ENCODE assay signal across 7 cellular contexts in genomic region chr3:114812541-114813238, GRCh38.
DNase-seq lines count a peak whose midpoint lies in the region; ATAC-seq and TF ChIP-seq lines count a peak whose summit lies in the region.
"Not testable (repeated sequence)": the region's sequence is repeated elsewhere in the genome, so short reads cannot be mapped to it uniquely, and the experiment has no call there.

No MANE protein-coding gene starts in this region.

- not testable (repeated sequence) for H3K36me3 Mint-ChIP-seq in chondrocyte (ENCODE audit: low read depth)

- TF ChIP-seq POLR2A in right lobe of liver (IDR thresholded peaks at IDR 0.05); spleen (IDR thresholded peaks at IDR 0.05): not testable (repeated sequence)

- H3K36me3 ChIP-seq in right lobe of liver, upper lobe of right lung: not testable (repeated sequence)
- H3K36me3 ChIP-seq in spleen = peaks cover 0 to 14% (median 0%) of the 10 kb centered on the region in 6 donors

- TF ChIP-seq CTCF in chondrocyte (IDR thresholded peaks at IDR 0.05); right lobe of liver (IDR thresholded peaks at IDR 0.05); spleen (IDR thresholded peaks at IDR 0.05 in 8 of 11, conservative IDR thresholded peaks at IDR 0.05 in 3 of 11); upper lobe of right lung (IDR thresholded peaks at IDR 0.05): not testable (repeated sequence)

- not testable (repeated sequence) for H3K27me3 Mint-ChIP-seq in chondrocyte (ENCODE audit: low read depth)

- H3K9me3 Mint-ChIP-seq in chondrocyte (ENCODE audit: low read depth) = peaks cover 12% of the 10 kb centered on the region

- not testable (repeated sequence) for H3K4me1 Mint-ChIP-seq in chondrocyte (ENCODE audit: low read depth)

- H3K4me3 ChIP-seq in right cardiac atrium (ENCODE audit: low read length); right lobe of liver; spleen; upper lobe of right lung: not testable (repeated sequence)

- H3K9me3 ChIP-seq in right cardiac atrium (ENCODE audit: control insufficient read depth, low read length); right lobe of liver; spleen; upper lobe of right lung: not testable (repeated sequence)

- intact Hi-C loops in right cardiac atrium (cut with DNase I); right lobe of liver (cut with DNase I); spleen (cut with DNase I; ENCODE audit: low total_unique reads); upper lobe of right lung (cut with DNase I): not testable (repeated sequence)

- H3K4me3 Mint-ChIP-seq in chondrocyte (ENCODE audit: unreplicated experiment) = not testable (repeated sequence)

- H3K27ac Mint-ChIP-seq in chondrocyte (ENCODE audit: unreplicated experiment) = not testable (repeated sequence)

- DNase-seq in ELF-1 (ENCODE audit: low read depth, low spot score) (peak; percentile 5), chondrocyte (ENCODE audit: low spot score) (peak; percentile 82), right cardiac atrium (peak; percentile 10 to 38 (median 26)), right lobe of liver (peak in 2 of 3 donors; percentile 16 to 42), spleen (peak; percentile 72), upper lobe of right lung (peak; percentile 55)
- DNase-seq in activated CD8-positive, alpha-beta memory T cell treated with anti-CD3 and anti-CD28 coated beads, Interleukin-2, amount 50 U/mL, for 4 hours = peak; percentile 13

- not testable (repeated sequence) for H3K27me3 ChIP-seq in right cardiac atrium (ENCODE audit: control insufficient read depth, insufficient read depth); right lobe of liver; spleen (replicated peaks in 1 of 7); upper lobe of right lung

- 92% methylated on average over 49 of the region's 49 CpGs for WGBS in right cardiac atrium
- 96% methylated on average over 13 of the region's 49 CpGs for WGBS in right lobe of liver (ENCODE audit: insufficient coverage, low coverage, low lambda C conversion rate, missing lambda C conversion rate)
- 95 to 97% (median 96%) methylated on average over 43 to 49 of the region's 49 CpGs for WGBS in spleen, 5 donors

- H3K4me1 ChIP-seq in right cardiac atrium (ENCODE audit: control insufficient read depth, insufficient read depth, low read length); upper lobe of right lung: not testable (repeated sequence)
- H3K4me1 ChIP-seq in right lobe of liver (peaks cover 0 to 12% (median 5%) of the 10 kb centered on the region in 4 donors), spleen (peaks cover 0 to 24% (median 0%) of the 10 kb centered on the region in 6 donors)

- not testable (repeated sequence) for ATAC-seq in right cardiac atrium, right lobe of liver, upper lobe of right lung

- H3K27ac ChIP-seq in right cardiac atrium (ENCODE audit: low read length); right lobe of liver; spleen; upper lobe of right lung: not testable (repeated sequence)

Comparison
In these comparisons a context has a peak if more than half of its experiments do, and no peak if none do; other contexts are left out.
1. DNase-seq: peak in every context shown above with its lines; median percentile 82 in chondrocyte; 72 in spleen; 55 in upper lobe of right lung; 29 in right lobe of liver; 26 in right cardiac atrium; 13 in activated CD8-positive, alpha-beta memory T cell treated with anti-CD3 and anti-CD28 coated beads, Interleukin-2, amount 50 U/mL, for 4 hours; 5 in ELF-1.